ENCODE assay signal across 8 cellular contexts in the genomic region with DNA sequence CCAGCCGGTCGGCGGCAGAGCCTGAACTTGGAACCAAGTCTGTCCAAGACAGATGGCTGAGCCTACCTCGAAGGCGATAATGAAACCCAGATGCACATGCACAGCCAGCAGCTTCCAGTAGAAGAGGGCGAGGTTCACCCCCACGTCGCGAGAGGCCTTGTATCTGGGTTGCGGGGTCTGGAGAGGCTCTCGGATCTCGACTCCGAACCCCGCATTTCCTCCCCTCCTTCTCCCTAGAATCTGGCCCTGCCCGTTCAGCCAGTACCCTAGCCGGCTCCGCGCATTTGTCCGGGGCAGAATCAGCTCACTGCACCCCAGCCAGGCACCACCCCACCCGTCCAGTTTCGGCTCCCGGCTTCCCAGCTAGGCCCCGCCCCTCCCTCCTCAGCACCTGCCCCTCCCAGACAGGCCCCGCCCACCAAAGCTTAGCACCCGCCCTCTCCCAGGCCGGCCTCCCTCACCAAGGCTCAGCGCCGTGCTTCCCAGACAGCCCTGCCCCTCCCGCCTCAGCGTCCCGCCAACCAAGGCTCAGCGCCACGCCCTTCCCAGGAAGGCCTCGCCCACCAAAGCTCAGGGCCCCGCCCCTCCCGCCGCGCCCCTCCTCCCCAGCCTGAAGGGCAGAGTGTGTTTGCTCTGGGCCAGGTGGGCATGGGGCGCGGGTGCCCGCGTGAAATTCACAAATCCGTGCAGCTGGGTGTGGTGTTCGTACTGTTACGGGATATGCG. TPM values are rescaled to one million over a fixed set of nuclear protein-coding genes. Genes with fewer than 3 reads are reported as not detected.
DNase-seq lines count a peak whose midpoint lies in the region; ATAC-seq, FAIRE-seq and TF ChIP-seq lines count a peak whose summit lies in the region.

No MANE protein-coding gene starts in this region.

- H3K4me3 Mint-ChIP-seq in CD4-positive, alpha-beta memory T cell: peak overlapping the region; percentile 84 to 91 (median 88)

- no peaks in the 10 kb centered on the region for H3K79me2 ChIP-seq in endothelial cell of umbilical vein (ENCODE audit: control insufficient read depth, insufficient read depth, low read length)

- H3K9me3 ChIP-seq in CD4-positive, alpha-beta memory T cell (ENCODE audit: control insufficient read depth in 1 of 2, low read length in 2 of 2): no peaks in the 10 kb centered on the region
- no peaks in the 10 kb centered on the region for H3K9me3 ChIP-seq in NT2/D1 (ENCODE audit: insufficient read depth, low read length)
- H3K9me3 ChIP-seq in endothelial cell of umbilical vein (replicated peaks; ENCODE audit: control insufficient read depth, insufficient read depth, low read length): no peaks in the 10 kb centered on the region

- no peaks in the 10 kb centered on the region for H4K20me1 ChIP-seq in endothelial cell of umbilical vein (replicated peaks; ENCODE audit: control insufficient read depth, extremely low read depth, insufficient read depth, low read length)

- H3K9me1 ChIP-seq in endothelial cell of umbilical vein (replicated peaks; ENCODE audit: control insufficient read depth, extremely low read depth, insufficient read depth, low read length): no peaks in the 10 kb centered on the region

- DNase-seq in CD4-positive, alpha-beta memory T cell: peak; percentile 88 to 94 (median 90)
- peak; percentile 93 for DNase-seq in HPDE6-E6E7 (ENCODE audit: extremely low spot score)
- DNase-seq in NT2/D1 (ENCODE audit: low read depth, low spot score): peak; percentile 90
- DNase-seq in activated CD8-positive, alpha-beta memory T cell treated with anti-CD3 and anti-CD28 coated beads, Interleukin-2, amount 50 U/mL, for 4 hours: peak; percentile 94
- peak; percentile 96 for DNase-seq in endothelial cell of umbilical vein (ENCODE audit: low read depth, low spot score)
- DNase-seq in midbrain (lab: John Stamatoyannopoulos, UW): peak; percentile 87
- peak; percentile 80 for DNase-seq in stimulated activated CD8-positive, alpha-beta memory T cell treated with anti-CD3 and anti-CD28 coated beads, Interleukin-15, amount 100 ng/mL, for 24 hours (ENCODE audit: low read depth)

- H3K36me3 ChIP-seq in CD4-positive, alpha-beta memory T cell (ENCODE audit: insufficient read depth, low read length): no peaks in the 10 kb centered on the region
- H3K36me3 ChIP-seq in NT2/D1 (ENCODE audit: insufficient read depth, insufficient read length, low read length): no peaks in the 10 kb centered on the region
- H3K36me3 ChIP-seq in endothelial cell of umbilical vein (ENCODE audit: control insufficient read depth in 2 of 2, extremely low read depth in 1 of 2, insufficient read depth in 2 of 2, low read length in 2 of 2): no peaks in the 10 kb centered on the region

- H3K4me3 ChIP-seq in CD4-positive, alpha-beta memory T cell (ENCODE audit: low read length in 2 of 2): peak overlapping the region; percentile 61 to 72
- H3K4me3 ChIP-seq in NT2/D1 (ENCODE audit: insufficient read length, low read depth) (peak overlapping the region; percentile 25), endothelial cell of umbilical vein (replicated peaks in 1 of 3; ENCODE audit: insufficient read depth in 1 of 3, low read depth in 1 of 3, low read length in 3 of 3) (peak overlapping the region; percentile 39 to 58 (median 42))

- no peaks in the 10 kb centered on the region for H3K36me3 Mint-ChIP-seq in CD4-positive, alpha-beta memory T cell

- peak overlapping the region; percentile 77 for H3K4me2 ChIP-seq in endothelial cell of umbilical vein (ENCODE audit: insufficient read depth, low read length)

- H3K9ac ChIP-seq in NT2/D1 (ENCODE audit: insufficient read length, low read depth) (peak overlapping the region; percentile 42), endothelial cell of umbilical vein (replicated peaks; ENCODE audit: extremely low read depth, insufficient read depth, low read length) (no peak overlapping the region)

- peak overlapping the region; percentile 96 for H2AFZ ChIP-seq in endothelial cell of umbilical vein (ENCODE audit: low read depth, low read length)

- peak; percentile 98 for FAIRE-seq in endothelial cell of umbilical vein (lab: Jason Lieb, UNC)

- BruUV-seq in endothelial cell of umbilical vein (replicated peaks; lab: Mats Ljungman, UMichigan): no TSS peak

- peaks cover 5 to 40% (median 16%) of the 10 kb centered on the region in 4 donors for H3K4me1 Mint-ChIP-seq in CD4-positive, alpha-beta memory T cell

- dilution Hi-C loops in endothelial cell of umbilical vein (cut with MboI; ENCODE audit: extremely low pct_ligation_motif_present, low sequenced_read_pairs): no loop called here

- peak; percentile 92 for ATAC-seq in GM19463 (IDR thresholded peaks at IDR 0.05; ENCODE audit: unreplicated experiment)

- H3K4me1 ChIP-seq in CD4-positive, alpha-beta memory T cell (ENCODE audit: insufficient read depth, low read length): peaks cover 19% of the 10 kb centered on the region
- H3K4me1 ChIP-seq in NT2/D1 (ENCODE audit: insufficient read depth, insufficient read length): peaks cover 4% of the 10 kb centered on the region
- peaks cover 8% of the 10 kb centered on the region for H3K4me1 ChIP-seq in endothelial cell of umbilical vein (ENCODE audit: control insufficient read depth, extremely low read depth, insufficient read depth, low read length)

- H3K27me3 ChIP-seq in CD4-positive, alpha-beta memory T cell (ENCODE audit: insufficient read depth, low read length): no peaks in the 10 kb centered on the region
- peaks cover 31% of the 10 kb centered on the region for H3K27me3 ChIP-seq in NT2/D1 (ENCODE audit: insufficient read depth, insufficient read length)
- H3K27me3 ChIP-seq in endothelial cell of umbilical vein (ENCODE audit: control insufficient read depth in 2 of 2, insufficient read depth in 2 of 2, low read length in 2 of 2): peaks cover 0 to 2% of the 10 kb centered on the region in 2 experiments

- no peak for TF ChIP-seq POLR2A in endothelial cell of umbilical vein (IDR thresholded peaks at IDR 0.05; ENCODE audit: low read depth, low read length)

- peak overlapping the region; percentile 68 to 91 (median 86) for H3K27ac Mint-ChIP-seq in CD4-positive, alpha-beta memory T cell

- H3K27ac ChIP-seq in CD4-positive, alpha-beta memory T cell (ENCODE audit: low read depth, low read length): peak overlapping the region; percentile 30
- no peak overlapping the region for H3K27ac ChIP-seq in endothelial cell of umbilical vein (ENCODE audit: insufficient read depth, low read depth, low read length)

- CTCF ChIA-PET in CD4-positive, alpha-beta memory T cell (lab: Charles Lee; ENCODE audit: partially characterized antibody): interaction anchor here (0.9 to 1.8 kb wide), 7 partner anchors 12 to 145 kb away, joined by 3 to 7 read pairs (median 3); no protein-coding TSS in a partner anchor
- CTCF ChIA-PET in endothelial cell of umbilical vein (lab: Charles Lee): interaction anchor here (0.8 to 3.1 kb wide), 9 partner anchors 10 to 146 kb away, joined by 3 to 15 read pairs (median 3); partner anchors contain the start of gene FAM131C

- no peak for TF ChIP-seq CTCF in endothelial cell of umbilical vein (IDR thresholded peaks at IDR 0.05; ENCODE audit: extremely low read depth in 1 of 2, insufficient read depth in 1 of 2, low read depth in 1 of 2, low read length in 2 of 2)

- POLR2A ChIA-PET in CD4-positive, alpha-beta memory T cell (lab: Charles Lee; ENCODE audit: partially characterized antibody): interaction anchor here (0.6 to 4.7 kb wide), 13 partner anchors 10 to 688 kb away, joined by 3 to 42 read pairs (median 4); partner anchors contain the start of genes CPLANE2, EPHA2 and SZRD1
- POLR2A ChIA-PET in endothelial cell of umbilical vein (lab: Charles Lee): interaction anchor here (1.0 to 1.3 kb wide), 3 partner anchors 10 to 150 kb away, joined by 3 to 4 read pairs (median 4); partner anchors contain the start of gene SZRD1

- H3K27me3 Mint-ChIP-seq in CD4-positive, alpha-beta memory T cell: peaks cover 0 to 2% of the 10 kb centered on the region in 2 donors

- no peaks in the 10 kb centered on the region for H3K9me3 Mint-ChIP-seq in CD4-positive, alpha-beta memory T cell

- intact Hi-C loops in CD4-positive, alpha-beta memory T cell (cut with micrococcal nuclease): loop anchor here (1.0 kb wide), 2 partner anchors 11 to 20 kb away; partner anchors contain the start of gene CPLANE2
- intact Hi-C loops in endothelial cell of umbilical vein (cut with micrococcal nuclease): loop anchor here (1.0 kb wide), 2 partner anchors 11 to 20 kb away; partner anchors contain the start of gene CPLANE2

TF ChIP-seq in endothelial cell of umbilical vein, 7 proteins besides CTCF, POLR2A, EP300 and RAD21:
- no peak for TF ChIP-seq JUN (IDR thresholded peaks at IDR 0.05; ENCODE audit: borderline replicate concordance, insufficient read depth, insufficient read length, low read depth)
- TF ChIP-seq POLR2AphosphoS5 (IDR thresholded peaks at IDR 0.05; ENCODE audit: insufficient read depth, low read depth, low read length): no peak
- no peak for TF ChIP-seq MYC (IDR thresholded peaks at IDR 0.05; ENCODE audit: low read depth, low read length)
- TF ChIP-seq, protein P1, sequence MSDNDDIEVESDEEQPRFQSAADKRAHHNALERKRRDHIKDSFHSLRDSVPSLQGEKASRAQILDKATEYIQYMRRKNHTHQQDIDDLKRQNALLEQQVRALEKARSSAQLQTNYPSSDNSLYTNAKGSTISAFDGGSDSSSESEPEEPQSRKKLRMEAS (IDR thresholded peaks at IDR 0.05; ENCODE audit: insufficient read depth, insufficient read length): no peak

RNA-seq across cellular contexts. Expression of gene ARHGEF19, which starts 4.8 kb away (rescaled TPM):
- total RNA-seq in CD4-positive, alpha-beta memory T cell: 10 to 100 TPM; 13.1 to 16.7 TPM
- 10 to 100 TPM in 1 of 2 donors, 1 to 10 TPM in 1; 7.6 to 11.2 TPM for polyA plus RNA-seq in CD4-positive, alpha-beta memory T cell
- total RNA-seq in endothelial cell of umbilical vein: 6.2 and 9.2 TPM in 2 replicates
- 8.0 and 8.4 TPM in 2 replicates for polyA plus RNA-seq in endothelial cell of umbilical vein
- polyA plus RNA-seq in endothelial cell of umbilical vein (2011; cell fraction: cytosol; rRNA removed): 5.3 and 7.7 TPM in 2 replicates
- 24.0 and 24.6 TPM in 2 replicates for polyA plus RNA-seq in endothelial cell of umbilical vein (2011; cell fraction: nucleus; rRNA removed)
- polyA plus RNA-seq in endothelial cell of umbilical vein (2012): 4.1 and 6.9 TPM in 2 replicates
- 4.1 and 5.0 TPM in 2 replicates for polyA minus RNA-seq in endothelial cell of umbilical vein
- 8.6 TPM for polyA minus RNA-seq in endothelial cell of umbilical vein (2011; cell fraction: cytosol; rRNA and poly(A)+ RNA removed)
- 1.9 and 3.3 TPM in 2 replicates for polyA minus RNA-seq in endothelial cell of umbilical vein (2011; cell fraction: nucleus; rRNA and poly(A)+ RNA removed)

RNA-seq across cellular contexts. Expression of gene CPLANE2, which starts 19.8 kb away (rescaled TPM):
- 10 to 100 TPM; 11.5 to 13.6 TPM for total RNA-seq in CD4-positive, alpha-beta memory T cell
- polyA plus RNA-seq in CD4-positive, alpha-beta memory T cell: 1 to 10 TPM; 2.4 to 3.5 TPM
- total RNA-seq in endothelial cell of umbilical vein: 3.7 and 3.9 TPM in 2 replicates
- 4.6 and 5.9 TPM in 2 replicates for polyA plus RNA-seq in endothelial cell of umbilical vein
- 5.1 and 6.7 TPM in 2 replicates for polyA plus RNA-seq in endothelial cell of umbilical vein (2011; cell fraction: cytosol; rRNA removed)
- polyA plus RNA-seq in endothelial cell of umbilical vein (2011; cell fraction: nucleus; rRNA removed): 2.1 and 3.9 TPM in 2 replicates
- polyA plus RNA-seq in endothelial cell of umbilical vein (2012): 4.8 and 5.2 TPM in 2 replicates
- 5.0 and 8.4 TPM in 2 replicates for polyA minus RNA-seq in endothelial cell of umbilical vein
- 9.8 TPM for polyA minus RNA-seq in endothelial cell of umbilical vein (2011; cell fraction: cytosol; rRNA and poly(A)+ RNA removed)
- 3.4 and 4.0 TPM in 2 replicates for polyA minus RNA-seq in endothelial cell of umbilical vein (2011; cell fraction: nucleus; rRNA and poly(A)+ RNA removed)
